ENCODE assay signal across 31 cellular contexts in the genomic region with DNA sequence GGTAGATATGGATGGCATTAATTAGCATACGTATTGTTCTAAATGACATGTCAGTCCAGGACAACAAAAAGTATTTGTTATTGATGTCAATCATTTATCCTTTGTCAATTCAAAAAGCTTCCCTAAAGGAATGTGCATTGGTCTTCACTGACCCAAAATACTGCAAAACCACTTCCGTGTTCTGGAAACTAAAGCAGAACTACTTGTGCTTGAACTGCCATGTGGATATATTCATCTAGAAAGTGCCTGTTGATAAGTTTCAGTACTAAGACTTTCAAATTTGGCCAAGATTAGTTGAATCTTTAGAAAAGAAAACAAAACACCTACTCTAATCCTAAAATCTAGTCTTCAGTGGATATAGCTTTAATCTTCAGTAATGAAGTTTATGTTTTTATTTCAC.
A peak's percentile ranks its signal among the peaks of the same experiment; 100 is the strongest.
DNase-seq lines count a peak whose midpoint lies in the region; ATAC-seq, FAIRE-seq and TF ChIP-seq lines count a peak whose summit lies in the region.
"Had no signal": no experiment of that assay in that cellular context is flagged by ENCODE, and none has a peak within 500 bp of the region (broad histone marks: within the 10 kb centered on the region; RNA-seq: fewer than 3 reads in every experiment).

No MANE protein-coding gene starts in this region.

- TF ChIP-seq POLR2A in K562 (conservative IDR thresholded peaks at IDR 0.05), result no peak
- TF ChIP-seq POLR2A in sigmoid colon (IDR thresholded peaks at IDR 0.05), result no peak

- POLR2A ChIA-PET in K562 (lab: Yijun Ruan, JAX), result no interaction called here

- TF ChIP-seq EP300 in K562 (IDR thresholded peaks at IDR 0.05; ENCODE audit: low read length), result no peak
- no peak for TF ChIP-seq EP300 in sigmoid colon (IDR thresholded peaks at IDR 0.05)

- peak; percentile 54 for FAIRE-seq in K562 (lab: Jason Lieb, UNC)
- FAIRE-seq: A549 had no signal

- no peaks in the 10 kb centered on the region for H3K27me3 Mint-ChIP-seq in natural killer cell (ENCODE audit: low read depth in 2 of 2)
- H3K27me3 Mint-ChIP-seq: activated B cell treated with CpG ODN at 0.5 μM for 24 hours; activated naive CD4-positive, alpha-beta T cell treated with anti-CD3 and anti-CD28 coated beads, Interleukin-2, amount 10 ng/mL, durations not matched to agents 7 days and 5 days; CD4-positive, alpha-beta memory T cell had no signal

- DNase-seq in Ammon's horn (ENCODE audit: low spot score), result peak; percentile 49
- peak; percentile 66 for DNase-seq in KBM-7
- no peak for DNase-seq in K562 (ENCODE audit: extremely low read depth in 1 of 4, low spot score in 3 of 4)
- no peak for DNase-seq in sigmoid colon
- no peak for DNase-seq in NCI-H1105 treated with DMSO at 0.1 percent for 48 hours (lab: John Stamatoyannopoulos, UW)
- no peak for DNase-seq in natural killer cell
- DNase-seq: activated B cell treated with CpG ODN at 0.5 μM for 24 hours; activated CD4-positive, alpha-beta T cell treated with anti-CD3 and anti-CD28 coated beads, Interleukin-2, amount 50 U/mL, for 48 hours; activated naive CD4-positive, alpha-beta T cell treated with anti-CD3 and anti-CD28 coated beads, Interleukin-2, amount 10 ng/mL, durations not matched to agents 7 days and 5 days; AML-193; amniotic stem cell; CD4-positive, alpha-beta memory T cell; NCI-H1048; NCI-H1694 treated with DMSO at 0.1 percent for 48 hours; NCI-H510A; nephron progenitor cell; Peyer's patch; SIG-M5; stimulated activated CD4-positive, alpha-beta T cell treated with anti-CD3 and anti-CD28 coated beads, Interleukin-1b, Interleukin-23, amount 100 ng/mL, for 48 hours; stomach; SW 1271; T1000; tibial artery had no signal

- H3K27ac ChIP-seq in K562 (ENCODE audit: extremely low read depth, low read depth, low read length) (no peak overlapping the region), sigmoid colon (no peak overlapping the region)
- H3K27ac ChIP-seq: A549, epithelial cell of prostate, KMS-11, Peyer's patch, skin epidermis, stomach, tibial artery had no signal

- in situ Hi-C loops in KBM-7 (cut with MboI; ENCODE audit: low pct_unique_long_range_greater_than_20kb, low sequenced_read_pairs) (no loop called here), K562 (cut with MboI) (no loop called here)

- CTCF ChIA-PET in K562 (lab: Yijun Ruan, JAX; ENCODE audit: low intra/inter-chr PET ratio), result no interaction called here

- H3K4me2 ChIP-seq in K562 (ENCODE audit: insufficient read depth, low read length), result no peak overlapping the region
- H3K4me2 ChIP-seq: A549, KMS-11 had no signal

- no peaks in the 10 kb centered on the region for H3K27me3 ChIP-seq in K562 (ENCODE audit: control insufficient read depth in 2 of 2, insufficient read depth in 2 of 2, low read length in 2 of 2)
- no peaks in the 10 kb centered on the region for H3K27me3 ChIP-seq in sigmoid colon
- H3K27me3 ChIP-seq: Peyer's patch, stomach, tibial artery had no signal

- WGBS in K562 (ENCODE audit: insufficient coverage, low coverage, missing lambda C conversion rate), result 0% methylated on average over 2 of the region's 2 CpGs
- 92% methylated on average over 2 of the region's 2 CpGs for WGBS in sigmoid colon, 2 donors

- peak; percentile 76 for ATAC-seq in GM21360 (IDR thresholded peaks at IDR 0.05; ENCODE audit: unreplicated experiment)
- no peak for ATAC-seq in K562
- ATAC-seq in GM21381 (IDR thresholded peaks at IDR 0.05; ENCODE audit: unreplicated experiment), result no peak
- no peak for ATAC-seq in natural killer cell
- ATAC-seq: A549 had no signal

- no peaks in the 10 kb centered on the region for H3K36me3 Mint-ChIP-seq in natural killer cell
- H3K36me3 Mint-ChIP-seq: activated naive CD4-positive, alpha-beta T cell treated with anti-CD3 and anti-CD28 coated beads, Interleukin-2, amount 10 ng/mL, durations not matched to agents 7 days and 5 days; CD4-positive, alpha-beta memory T cell had no signal

- H3K4me1 ChIP-seq in K562 (replicated peaks in 1 of 2; ENCODE audit: control insufficient read depth in 2 of 2, insufficient read depth in 2 of 2, low read length in 2 of 2) (no peaks in the 10 kb centered on the region), sigmoid colon (peaks cover 0 to 5% (median 3%) of the 10 kb centered on the region in 4 donors)
- H3K4me1 ChIP-seq: A549, Peyer's patch, stomach, tibial artery had no signal

- H3K4me3 Mint-ChIP-seq in natural killer cell, result no peak overlapping the region
- H3K4me3 Mint-ChIP-seq: activated B cell treated with CpG ODN at 0.5 μM for 24 hours; activated naive CD4-positive, alpha-beta T cell treated with anti-CD3 and anti-CD28 coated beads, Interleukin-2, amount 10 ng/mL, durations not matched to agents 7 days and 5 days; activated T-helper 1 cell treated with anti-CD3 and anti-CD28 coated beads, Interleukin-12 subunit alpha, Interleukin-12 subunit beta, Interleukin-2, Interleukin-4 antibody, amounts not matched to agents 30 ng/mL and 10 ng/mL and 1 ng/mL, durations not matched to agents 14 hours and 24 hours and 36 hours; CD4-positive, alpha-beta memory T cell; nephron progenitor cell had no signal

- no peak overlapping the region for H3K27ac Mint-ChIP-seq in natural killer cell
- H3K27ac Mint-ChIP-seq: activated B cell treated with CpG ODN at 0.5 μM for 24 hours; activated naive CD4-positive, alpha-beta T cell treated with anti-CD3 and anti-CD28 coated beads, Interleukin-2, amount 10 ng/mL, durations not matched to agents 7 days and 5 days; activated T-helper 1 cell treated with anti-CD3 and anti-CD28 coated beads, Interleukin-12 subunit alpha, Interleukin-12 subunit beta, Interleukin-2, Interleukin-4 antibody, amounts not matched to agents 30 ng/mL and 10 ng/mL and 1 ng/mL, durations not matched to agents 14 hours and 24 hours and 36 hours; CD4-positive, alpha-beta memory T cell; nephron progenitor cell had no signal

- no peak overlapping the region for H2AFZ ChIP-seq in K562 (ENCODE audit: low read depth, low read length)

- no peak overlapping the region for H3K9ac ChIP-seq in K562 (ENCODE audit: insufficient read depth in 1 of 2, low read depth in 2 of 2, low read length in 2 of 2)
- H3K9ac ChIP-seq: KMS-11 had no signal

- intact Hi-C loops in K562 (cut with micrococcal nuclease) (no loop called here), sigmoid colon (cut with DNase I) (no loop called here), natural killer cell (cut with micrococcal nuclease) (no loop called here)

- H3K36me3 ChIP-seq in K562 (ENCODE audit: control insufficient read depth, insufficient read depth, low read length) (no peaks in the 10 kb centered on the region), sigmoid colon (no peaks in the 10 kb centered on the region)
- H3K36me3 ChIP-seq: Peyer's patch, stomach, tibial artery had no signal

- no peaks in the 10 kb centered on the region for H3K79me2 ChIP-seq in K562 (ENCODE audit: control insufficient read depth, insufficient read depth, low read length)

- H3K4me1 Mint-ChIP-seq in natural killer cell, result no peaks in the 10 kb centered on the region
- H3K4me1 Mint-ChIP-seq: activated B cell treated with CpG ODN at 0.5 μM for 24 hours; activated naive CD4-positive, alpha-beta T cell treated with anti-CD3 and anti-CD28 coated beads, Interleukin-2, amount 10 ng/mL, durations not matched to agents 7 days and 5 days; CD4-positive, alpha-beta memory T cell; nephron progenitor cell had no signal

- no peaks in the 10 kb centered on the region for H4K20me1 ChIP-seq in K562 (replicated peaks; ENCODE audit: control insufficient read depth, insufficient read depth, low read length)

- no TSS peak for BruUV-seq in K562 (replicated peaks; lab: Mats Ljungman, UMichigan)

- H3K9me3 Mint-ChIP-seq in natural killer cell, result peaks cover 4% of the 10 kb centered on the region in 2 donors
- H3K9me3 Mint-ChIP-seq: activated B cell treated with CpG ODN at 0.5 μM for 24 hours; activated naive CD4-positive, alpha-beta T cell treated with anti-CD3 and anti-CD28 coated beads, Interleukin-2, amount 10 ng/mL, durations not matched to agents 7 days and 5 days; activated T-helper 1 cell treated with anti-CD3 and anti-CD28 coated beads, Interleukin-12 subunit alpha, Interleukin-12 subunit beta, Interleukin-2, Interleukin-4 antibody, amounts not matched to agents 30 ng/mL and 10 ng/mL and 1 ng/mL, durations not matched to agents 14 hours and 24 hours and 36 hours; nephron progenitor cell had no signal

- TF ChIP-seq RAD21 in K562 (CRISPR knock-in tag; conservative IDR thresholded peaks at IDR 0.05 in 1 of 2, IDR thresholded peaks at IDR 0.05 in 1 of 2), result no peak

- TF ChIP-seq CTCF in K562 (IDR thresholded peaks at IDR 0.05 in 2 of 3, conservative IDR thresholded peaks at IDR 0.05 in 1 of 3; ENCODE audit: insufficient read depth in 2 of 3, low read depth in 1 of 3, low read length in 3 of 3) (no peak), sigmoid colon (IDR thresholded peaks at IDR 0.05) (no peak), natural killer cell (IDR thresholded peaks at IDR 0.05) (no peak)

- no peaks in the 10 kb centered on the region for H3K9me1 ChIP-seq in K562 (ENCODE audit: control insufficient read depth, insufficient read depth, low read length)

- no peaks in the 10 kb centered on the region for H3K9me3 ChIP-seq in K562 (replicated peaks; ENCODE audit: control insufficient read depth, insufficient read depth, low read depth, low read length)
- no peaks in the 10 kb centered on the region for H3K9me3 ChIP-seq in sigmoid colon
- H3K9me3 ChIP-seq: A549, Peyer's patch, stomach, tibial artery had no signal

- H3K4me3 ChIP-seq in K562, result no peak overlapping the region
- no peak overlapping the region for H3K4me3 ChIP-seq in sigmoid colon
- H3K4me3 ChIP-seq: A549, lung, Peyer's patch, skin epidermis, stomach, tibial artery had no signal

TF ChIP-seq in K562, 482 proteins besides CTCF, POLR2A, EP300 and RAD21:
- TF ChIP-seq TARDBP (IDR thresholded peaks at IDR 0.05) (no peak), SAFB2 (IDR thresholded peaks at IDR 0.05; ENCODE audit: borderline replicate concordance, low read depth, low read length, severe bottlenecking) (no peak), SMARCA5 (IDR thresholded peaks at IDR 0.05) (no peak), CBX2 (IDR thresholded peaks at IDR 0.05; ENCODE audit: insufficient read depth, low read length, poor library complexity, severe bottlenecking) (no peak), FOS (IDR thresholded peaks at IDR 0.05; ENCODE audit: extremely low read depth, insufficient read length) (no peak), STAT5A (IDR thresholded peaks at IDR 0.05; ENCODE audit: borderline replicate concordance, low read length) (no peak)

Comparison
In these comparisons a context has a peak if more than half of its experiments do, and no peak if none do; other contexts are left out.
1. DNase-seq: peak in Ammon's horn (single experiment) and KBM-7 (single experiment); none in K562 (0 of 4), sigmoid colon (single experiment), NCI-H1105 treated with DMSO at 0.1 percent for 48 hours (single experiment) and natural killer cell (single experiment).